ENCODE assay signal across 36 cellular contexts in the genomic region with DNA sequence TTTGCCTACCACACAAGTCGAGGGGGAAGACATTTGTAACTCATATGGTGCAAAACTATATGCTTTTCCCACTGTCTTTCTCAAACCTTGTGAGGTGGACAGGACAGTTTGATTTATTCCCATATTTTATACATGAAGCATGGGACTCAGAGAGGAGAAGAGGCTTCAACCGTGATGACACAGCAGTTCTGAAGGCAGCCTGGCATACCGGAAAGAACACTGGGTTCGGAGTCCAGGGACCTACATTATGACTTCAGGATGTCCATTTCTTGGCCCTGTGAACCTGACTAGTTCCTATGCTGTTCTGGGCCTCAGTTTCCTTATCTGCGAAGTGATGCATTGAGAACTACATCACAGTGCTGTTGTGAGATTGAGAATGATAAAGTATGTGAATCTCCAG. TPM values are rescaled to one million over a fixed set of nuclear protein-coding genes. Genes with fewer than 3 reads are reported as not detected.
"Had no signal": no experiment of that assay in that cellular context is flagged by ENCODE, and none has a peak within 500 bp of the region (broad histone marks: within the 10 kb centered on the region; RNA-seq: fewer than 3 reads in every experiment).

No MANE protein-coding gene starts in this region.

- DNase-seq: activated B cell treated with CpG ODN at 0.5 μM for 24 hours; activated CD4-positive, alpha-beta T cell treated with anti-CD3 and anti-CD28 coated beads for 4 hours; activated CD4-positive, alpha-beta T cell treated with anti-CD3 and anti-CD28 coated beads, Interleukin-2, amount 50 U/mL, for 1 hour; activated CD4-positive, CD25-positive, alpha-beta regulatory T cell treated with anti-CD3 and anti-CD28 coated beads, Interleukin-2, amount 50 U/mL, for 72 hours; activated CD8-positive, alpha-beta T cell treated with anti-CD3 and anti-CD28 coated beads for 36 hours; activated naive CD4-positive, alpha-beta T cell treated with anti-CD3 and anti-CD28 coated beads, Interleukin-2, amount 50 U/mL, for 16 hours; activated naive CD8-positive, alpha-beta T cell treated with anti-CD3 and anti-CD28 coated beads for 36 hours; activated T-cell treated with anti-CD3 and anti-CD28 coated beads for 4 hours; activated T-cell treated with anti-CD3 and anti-CD28 coated beads, Interleukin-2, amount 50 U/mL, for 4 hours; amniotic stem cell; aorta; brain microvascular endothelial cell; central memory CD4-positive, alpha-beta T cell; NCI-H1092 treated with DMSO at 0.1 percent for 48 hours; NCI-H1417; NCI-H146; NCI-H187; NCI-H2029 treated with DMSO at 0.1 percent for 48 hours; NCI-H2107; NCI-H2171; NCI-H510A; NCI-H526; NCI-H748 treated with DMSO at 0.1 percent for 48 hours; NK-92 treated with Interleukin-12 subunit alpha and Interleukin-12 subunit beta, amount 100 ng/mL, for 24 hours; PC-9; SW 1271; T-helper 1 cell; T-helper 9 cell had no signal

- H3K4me2 ChIP-seq: PC-9 had no signal

- ATAC-seq: activated CD8-positive, alpha-beta T cell treated with anti-CD3 and anti-CD28 coated beads for 36 hours; activated T-cell treated with anti-CD3 and anti-CD28 coated beads, Interleukin-2, amount 50 U/mL, for 4 hours; Right ventricle myocardium inferior had no signal

- H3K27ac ChIP-seq: brain microvascular endothelial cell, PC-9, RWPE1, VCaP had no signal

- H3K4me3 Mint-ChIP-seq: activated B cell treated with CpG ODN at 0.5 μM for 24 hours; activated CD8-positive, alpha-beta T cell treated with anti-CD3 and anti-CD28 coated beads for 36 hours; activated naive CD8-positive, alpha-beta T cell treated with anti-CD3 and anti-CD28 coated beads for 36 hours; activated T-cell treated with anti-CD3 and anti-CD28 coated beads, Interleukin-2, amount 50 U/mL, for 4 hours; activated T-helper 1 cell treated with anti-CD3 and anti-CD28 coated beads, Interleukin-12 subunit alpha, Interleukin-12 subunit beta, Interleukin-2, Interleukin-4 antibody, amounts not matched to agents 30 ng/mL and 10 ng/mL and 1 ng/mL, durations not matched to agents 14 hours and 24 hours and 36 hours had no signal

- H3K9me3 Mint-ChIP-seq: activated CD8-positive, alpha-beta T cell treated with anti-CD3 and anti-CD28 coated beads for 36 hours; activated naive CD8-positive, alpha-beta T cell treated with anti-CD3 and anti-CD28 coated beads for 36 hours; activated T-cell treated with anti-CD3 and anti-CD28 coated beads, Interleukin-2, amount 50 U/mL, for 4 hours; activated T-helper 1 cell treated with anti-CD3 and anti-CD28 coated beads, Interleukin-12 subunit alpha, Interleukin-12 subunit beta, Interleukin-2, Interleukin-4 antibody, amounts not matched to agents 30 ng/mL and 10 ng/mL and 1 ng/mL, durations not matched to agents 14 hours and 24 hours and 36 hours had no signal

- H3K36me3 Mint-ChIP-seq: activated naive CD8-positive, alpha-beta T cell treated with anti-CD3 and anti-CD28 coated beads for 36 hours had no signal

- H3K4me3 ChIP-seq: PC-9 had no signal

- H3K36me3 ChIP-seq: brain microvascular endothelial cell had no signal

- H3K27me3 ChIP-seq: brain microvascular endothelial cell had no signal

- H2AFZ ChIP-seq: PC-9 had no signal

- H3K27ac Mint-ChIP-seq: activated B cell treated with CpG ODN at 0.5 μM for 24 hours; activated CD8-positive, alpha-beta T cell treated with anti-CD3 and anti-CD28 coated beads for 36 hours; activated naive CD8-positive, alpha-beta T cell treated with anti-CD3 and anti-CD28 coated beads for 36 hours had no signal

RNA-seq across cellular contexts. Expression of a gene that starts 23.5 kb away (rescaled TPM):
- total RNA-seq: activated B cell treated with CpG ODN at 0.5 μM for 24 hours; activated CD8-positive, alpha-beta memory T cell treated with anti-CD3 and anti-CD28 coated beads for 36 hours; activated CD8-positive, alpha-beta T cell treated with anti-CD3 and anti-CD28 coated beads for 36 hours; activated naive CD8-positive, alpha-beta T cell treated with anti-CD3 and anti-CD28 coated beads for 36 hours; activated T-cell treated with anti-CD3 and anti-CD28 coated beads, Interleukin-2, amount 50 U/mL, for 4 hours; activated T-helper 1 cell treated with anti-CD3 and anti-CD28 coated beads, Interleukin-12 subunit alpha, Interleukin-12 subunit beta, Interleukin-2, Interleukin-4 antibody, amounts not matched to agents 30 ng/mL and 10 ng/mL and 1 ng/mL, durations not matched to agents 14 hours and 24 hours and 36 hours; aorta; chondrocyte; M059J; OCI-LY7; PC-9; Right ventricle myocardium inferior had no signal
- polyA plus RNA-seq: aorta had no signal

RNA-seq across cellular contexts. Expression of a gene that starts 37.1 kb away (rescaled TPM):
- total RNA-seq: activated B cell treated with CpG ODN at 0.5 μM for 24 hours, M059J, OCI-LY7, PC-9, Right ventricle myocardium inferior had no signal

RNA-seq across cellular contexts. Expression of a gene that starts 49.5 kb away (rescaled TPM):
- total RNA-seq: activated B cell treated with CpG ODN at 0.5 μM for 24 hours, chondrocyte, OCI-LY7, PC-9 had no signal
